1 cellular context compared by ENCODE assay signal in the genomic region with DNA sequence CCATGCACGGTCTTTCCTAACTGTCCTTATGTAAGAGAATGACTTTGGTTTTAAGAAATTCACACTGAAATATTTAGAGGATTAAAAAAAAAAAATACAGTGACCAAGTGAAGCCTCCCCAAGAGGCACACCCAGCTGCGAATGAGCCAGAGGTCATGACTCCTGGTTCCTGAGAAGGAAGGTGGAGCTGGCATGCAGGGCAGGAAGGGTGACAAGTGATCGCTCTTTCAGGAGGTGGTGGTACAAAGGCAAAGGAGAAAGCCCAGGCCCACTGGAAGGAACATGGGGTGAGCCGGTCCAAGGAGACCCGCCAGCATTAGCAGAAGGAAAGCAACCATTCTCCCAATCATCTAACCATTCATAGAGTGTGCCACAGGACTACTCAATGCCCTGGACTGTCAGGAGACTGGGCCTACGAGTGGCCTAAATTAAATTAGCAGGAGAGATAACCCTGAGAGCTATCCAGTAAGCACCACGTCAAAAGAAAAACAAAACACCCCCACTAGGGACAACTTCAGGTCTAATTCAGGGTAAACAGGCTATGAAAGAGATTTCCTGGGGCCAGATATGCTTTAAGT.
TF ChIP-seq lines count a peak whose summit lies in the region.

No MANE protein-coding gene starts in this region.

TF ChIP-seq in WTC11, 78 proteins besides CTCF, POLR2A, EP300 and RAD21 (continued from another document):
- TF ChIP-seq, protein P1, sequence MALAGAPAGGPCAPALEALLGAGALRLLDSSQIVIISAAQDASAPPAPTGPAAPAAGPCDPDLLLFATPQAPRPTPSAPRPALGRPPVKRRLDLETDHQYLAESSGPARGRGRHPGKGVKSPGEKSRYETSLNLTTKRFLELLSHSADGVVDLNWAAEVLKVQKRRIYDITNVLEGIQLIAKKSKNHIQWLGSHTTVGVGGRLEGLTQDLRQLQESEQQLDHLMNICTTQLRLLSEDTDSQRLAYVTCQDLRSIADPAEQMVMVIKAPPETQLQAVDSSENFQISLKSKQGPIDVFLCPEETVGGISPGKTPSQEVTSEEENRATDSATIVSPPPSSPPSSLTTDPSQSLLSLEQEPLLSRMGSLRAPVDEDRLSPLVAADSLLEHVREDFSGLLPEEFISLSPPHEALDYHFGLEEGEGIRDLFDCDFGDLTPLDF (CRISPR knock-in tag; IDR thresholded peaks at IDR 0.05) = no peak
- TF ChIP-seq SMAD4 (CRISPR knock-in tag; IDR thresholded peaks at IDR 0.05) = no peak
- no peak for TF ChIP-seq ZNF138 (CRISPR knock-in tag; conservative IDR thresholded peaks at IDR 0.05)
- no peak for TF ChIP-seq OVOL2 (CRISPR knock-in tag; IDR thresholded peaks at IDR 0.05; ENCODE audit: borderline replicate concordance)
- TF ChIP-seq, protein P2, sequence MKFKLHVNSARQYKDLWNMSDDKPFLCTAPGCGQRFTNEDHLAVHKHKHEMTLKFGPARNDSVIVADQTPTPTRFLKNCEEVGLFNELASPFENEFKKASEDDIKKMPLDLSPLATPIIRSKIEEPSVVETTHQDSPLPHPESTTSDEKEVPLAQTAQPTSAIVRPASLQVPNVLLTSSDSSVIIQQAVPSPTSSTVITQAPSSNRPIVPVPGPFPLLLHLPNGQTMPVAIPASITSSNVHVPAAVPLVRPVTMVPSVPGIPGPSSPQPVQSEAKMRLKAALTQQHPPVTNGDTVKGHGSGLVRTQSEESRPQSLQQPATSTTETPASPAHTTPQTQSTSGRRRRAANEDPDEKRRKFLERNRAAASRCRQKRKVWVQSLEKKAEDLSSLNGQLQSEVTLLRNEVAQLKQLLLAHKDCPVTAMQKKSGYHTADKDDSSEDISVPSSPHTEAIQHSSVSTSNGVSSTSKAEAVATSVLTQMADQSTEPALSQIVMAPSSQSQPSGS (CRISPR knock-in tag; IDR thresholded peaks at IDR 0.05; ENCODE audit: borderline replicate concordance, low read depth) = no peak
- TF ChIP-seq, protein P3, sequence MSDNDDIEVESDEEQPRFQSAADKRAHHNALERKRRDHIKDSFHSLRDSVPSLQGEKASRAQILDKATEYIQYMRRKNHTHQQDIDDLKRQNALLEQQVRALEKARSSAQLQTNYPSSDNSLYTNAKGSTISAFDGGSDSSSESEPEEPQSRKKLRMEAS (CRISPR knock-in tag; IDR thresholded peaks at IDR 0.05) = no peak
- no peak for TF ChIP-seq RELA (CRISPR knock-in tag; IDR thresholded peaks at IDR 0.05; ENCODE audit: borderline replicate concordance)
- TF ChIP-seq NFATC4 (CRISPR knock-in tag; IDR thresholded peaks at IDR 0.05) = no peak
- TF ChIP-seq, protein P4, sequence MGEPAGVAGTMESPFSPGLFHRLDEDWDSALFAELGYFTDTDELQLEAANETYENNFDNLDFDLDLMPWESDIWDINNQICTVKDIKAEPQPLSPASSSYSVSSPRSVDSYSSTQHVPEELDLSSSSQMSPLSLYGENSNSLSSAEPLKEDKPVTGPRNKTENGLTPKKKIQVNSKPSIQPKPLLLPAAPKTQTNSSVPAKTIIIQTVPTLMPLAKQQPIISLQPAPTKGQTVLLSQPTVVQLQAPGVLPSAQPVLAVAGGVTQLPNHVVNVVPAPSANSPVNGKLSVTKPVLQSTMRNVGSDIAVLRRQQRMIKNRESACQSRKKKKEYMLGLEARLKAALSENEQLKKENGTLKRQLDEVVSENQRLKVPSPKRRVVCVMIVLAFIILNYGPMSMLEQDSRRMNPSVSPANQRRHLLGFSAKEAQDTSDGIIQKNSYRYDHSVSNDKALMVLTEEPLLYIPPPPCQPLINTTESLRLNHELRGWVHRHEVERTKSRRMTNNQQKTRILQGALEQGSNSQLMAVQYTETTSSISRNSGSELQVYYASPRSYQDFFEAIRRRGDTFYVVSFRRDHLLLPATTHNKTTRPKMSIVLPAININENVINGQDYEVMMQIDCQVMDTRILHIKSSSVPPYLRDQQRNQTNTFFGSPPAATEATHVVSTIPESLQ (CRISPR knock-in tag; IDR thresholded peaks at IDR 0.05) = no peak
- no peak for TF ChIP-seq NR1H2 (CRISPR knock-in tag; IDR thresholded peaks at IDR 0.05)
- TF ChIP-seq, protein P5, sequence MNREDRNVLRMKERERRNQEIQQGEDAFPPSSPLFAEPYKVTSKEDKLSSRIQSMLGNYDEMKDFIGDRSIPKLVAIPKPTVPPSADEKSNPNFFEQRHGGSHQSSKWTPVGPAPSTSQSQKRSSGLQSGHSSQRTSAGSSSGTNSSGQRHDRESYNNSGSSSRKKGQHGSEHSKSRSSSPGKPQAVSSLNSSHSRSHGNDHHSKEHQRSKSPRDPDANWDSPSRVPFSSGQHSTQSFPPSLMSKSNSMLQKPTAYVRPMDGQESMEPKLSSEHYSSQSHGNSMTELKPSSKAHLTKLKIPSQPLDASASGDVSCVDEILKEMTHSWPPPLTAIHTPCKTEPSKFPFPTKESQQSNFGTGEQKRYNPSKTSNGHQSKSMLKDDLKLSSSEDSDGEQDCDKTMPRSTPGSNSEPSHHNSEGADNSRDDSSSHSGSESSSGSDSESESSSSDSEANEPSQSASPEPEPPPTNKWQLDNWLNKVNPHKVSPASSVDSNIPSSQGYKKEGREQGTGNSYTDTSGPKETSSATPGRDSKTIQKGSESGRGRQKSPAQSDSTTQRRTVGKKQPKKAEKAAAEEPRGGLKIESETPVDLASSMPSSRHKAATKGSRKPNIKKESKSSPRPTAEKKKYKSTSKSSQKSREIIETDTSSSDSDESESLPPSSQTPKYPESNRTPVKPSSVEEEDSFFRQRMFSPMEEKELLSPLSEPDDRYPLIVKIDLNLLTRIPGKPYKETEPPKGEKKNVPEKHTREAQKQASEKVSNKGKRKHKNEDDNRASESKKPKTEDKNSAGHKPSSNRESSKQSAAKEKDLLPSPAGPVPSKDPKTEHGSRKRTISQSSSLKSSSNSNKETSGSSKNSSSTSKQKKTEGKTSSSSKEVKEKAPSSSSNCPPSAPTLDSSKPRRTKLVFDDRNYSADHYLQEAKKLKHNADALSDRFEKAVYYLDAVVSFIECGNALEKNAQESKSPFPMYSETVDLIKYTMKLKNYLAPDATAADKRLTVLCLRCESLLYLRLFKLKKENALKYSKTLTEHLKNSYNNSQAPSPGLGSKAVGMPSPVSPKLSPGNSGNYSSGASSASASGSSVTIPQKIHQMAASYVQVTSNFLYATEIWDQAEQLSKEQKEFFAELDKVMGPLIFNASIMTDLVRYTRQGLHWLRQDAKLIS (CRISPR knock-in tag; IDR thresholded peaks at IDR 0.05; ENCODE audit: borderline replicate concordance) = no peak
- TF ChIP-seq, protein P6, sequence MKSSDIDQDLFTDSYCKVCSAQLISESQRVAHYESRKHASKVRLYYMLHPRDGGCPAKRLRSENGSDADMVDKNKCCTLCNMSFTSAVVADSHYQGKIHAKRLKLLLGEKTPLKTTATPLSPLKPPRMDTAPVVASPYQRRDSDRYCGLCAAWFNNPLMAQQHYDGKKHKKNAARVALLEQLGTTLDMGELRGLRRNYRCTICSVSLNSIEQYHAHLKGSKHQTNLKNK (CRISPR knock-in tag; IDR thresholded peaks at IDR 0.05) = no peak
- TF ChIP-seq RORB (CRISPR knock-in tag; IDR thresholded peaks at IDR 0.05) = no peak
- TF ChIP-seq JAZF1 (CRISPR knock-in tag; IDR thresholded peaks at IDR 0.05) = no peak
- TF ChIP-seq, protein P7, sequence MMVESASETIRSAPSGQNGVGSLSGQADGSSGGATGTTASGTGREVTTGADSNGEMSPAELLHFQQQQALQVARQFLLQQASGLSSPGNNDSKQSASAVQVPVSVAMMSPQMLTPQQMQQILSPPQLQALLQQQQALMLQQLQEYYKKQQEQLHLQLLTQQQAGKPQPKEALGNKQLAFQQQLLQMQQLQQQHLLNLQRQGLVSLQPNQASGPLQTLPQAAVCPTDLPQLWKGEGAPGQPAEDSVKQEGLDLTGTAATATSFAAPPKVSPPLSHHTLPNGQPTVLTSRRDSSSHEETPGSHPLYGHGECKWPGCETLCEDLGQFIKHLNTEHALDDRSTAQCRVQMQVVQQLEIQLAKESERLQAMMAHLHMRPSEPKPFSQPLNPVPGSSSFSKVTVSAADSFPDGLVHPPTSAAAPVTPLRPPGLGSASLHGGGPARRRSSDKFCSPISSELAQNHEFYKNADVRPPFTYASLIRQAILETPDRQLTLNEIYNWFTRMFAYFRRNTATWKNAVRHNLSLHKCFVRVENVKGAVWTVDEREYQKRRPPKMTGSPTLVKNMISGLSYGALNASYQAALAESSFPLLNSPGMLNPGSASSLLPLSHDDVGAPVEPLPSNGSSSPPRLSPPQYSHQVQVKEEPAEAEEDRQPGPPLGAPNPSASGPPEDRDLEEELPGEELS (CRISPR knock-in tag; IDR thresholded peaks at IDR 0.05) = no peak
